In the genomic region with DNA sequence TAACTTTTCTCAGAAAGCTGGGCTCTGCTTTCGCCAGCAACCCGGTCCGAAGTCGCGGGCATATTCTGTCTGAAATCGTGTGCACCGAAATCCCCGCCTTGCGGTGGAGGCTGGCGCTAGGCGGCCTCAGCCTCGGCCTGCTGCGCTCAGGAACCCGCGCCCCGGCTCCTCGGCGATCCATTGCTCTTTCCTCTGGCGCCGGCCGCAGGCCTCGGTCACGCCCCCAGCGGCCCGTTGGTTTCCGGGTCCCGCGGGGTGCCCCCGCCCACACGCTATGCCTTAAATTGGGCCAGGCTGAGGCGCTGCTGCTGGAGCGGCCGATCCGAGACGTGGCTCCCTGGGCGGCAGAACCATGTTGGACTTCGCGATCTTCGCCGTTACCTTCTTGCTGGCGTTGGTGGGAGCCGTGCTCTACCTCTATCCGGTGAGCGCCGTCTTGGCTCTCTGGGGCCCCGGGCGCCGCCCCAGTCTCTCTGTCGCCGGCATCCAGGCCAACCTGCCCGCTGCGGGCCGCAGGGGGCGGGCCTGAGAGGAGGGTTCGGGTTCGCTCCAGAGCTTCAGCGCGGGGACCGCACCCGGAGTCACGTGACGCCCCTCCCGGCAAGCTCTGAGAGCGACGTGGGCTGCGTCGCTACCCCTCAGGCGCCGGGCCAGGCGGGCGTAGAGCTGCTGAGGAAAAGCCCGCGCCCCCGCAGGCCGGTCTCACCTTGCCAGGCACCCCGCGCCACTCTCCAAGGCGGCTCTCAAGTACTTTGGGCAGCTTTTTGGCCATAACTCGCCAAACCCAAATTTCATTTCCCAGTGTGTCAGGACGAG, we compare ENCODE assay signal across 8 cellular contexts. TPM values are rescaled to one million over a fixed set of nuclear protein-coding genes. Genes with fewer than 3 reads are reported as not detected.
A peak's percentile ranks its signal among the peaks of the same experiment; 100 is the strongest.
DNase-seq lines count a peak whose midpoint lies in the region; ATAC-seq and TF ChIP-seq lines count a peak whose summit lies in the region.

A gene with protein sequence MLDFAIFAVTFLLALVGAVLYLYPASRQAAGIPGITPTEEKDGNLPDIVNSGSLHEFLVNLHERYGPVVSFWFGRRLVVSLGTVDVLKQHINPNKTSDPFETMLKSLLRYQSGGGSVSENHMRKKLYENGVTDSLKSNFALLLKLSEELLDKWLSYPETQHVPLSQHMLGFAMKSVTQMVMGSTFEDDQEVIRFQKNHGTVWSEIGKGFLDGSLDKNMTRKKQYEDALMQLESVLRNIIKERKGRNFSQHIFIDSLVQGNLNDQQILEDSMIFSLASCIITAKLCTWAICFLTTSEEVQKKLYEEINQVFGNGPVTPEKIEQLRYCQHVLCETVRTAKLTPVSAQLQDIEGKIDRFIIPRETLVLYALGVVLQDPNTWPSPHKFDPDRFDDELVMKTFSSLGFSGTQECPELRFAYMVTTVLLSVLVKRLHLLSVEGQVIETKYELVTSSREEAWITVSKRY (plus strand): TSS at position 308 of the 816 bp plus-strand sequence. CDS start 45 bp downstream, at position 353.

- H3K4me1 Mint-ChIP-seq in activated naive CD8-positive, alpha-beta T cell (ENCODE audit: low read depth): peaks cover 34% of the 10 kb centered on the region

- ATAC-seq in HG02623 (IDR thresholded peaks at IDR 0.05; ENCODE audit: unreplicated experiment): peak; percentile 87

- H3K4me3 Mint-ChIP-seq in activated naive CD8-positive, alpha-beta T cell: peak within 1 kb of the TSS; percentile 100

- no peak for TF ChIP-seq EP300 in ovary (IDR thresholded peaks at IDR 0.05)

- H3K27ac ChIP-seq in ovary: peak within 1 kb of the TSS; percentile 96 to 97
- H3K27ac ChIP-seq in thyroid gland: peak within 1 kb of the TSS; percentile 90 to 98 (median 98)

- H3K36me3 ChIP-seq in ovary (no peaks in the 10 kb centered on the region), thyroid gland (no peaks in the 10 kb centered on the region)

- H3K4me3 ChIP-seq in ovary (peak within 1 kb of the TSS; percentile 89), thyroid gland (replicated peaks in 1 of 3) (peak within 1 kb of the TSS; percentile 76 to 84 (median 79))

- DNase-seq in NCI-H1092 treated with DMSO at 0.1 percent for 48 hours (lab: John Stamatoyannopoulos, UW) (peak; percentile 89), SKM-1 (lab: John Stamatoyannopoulos, UW; ENCODE audit: unreplicated experiment) (peak; percentile 79), head of caudate nucleus (peak; percentile 86 to 97 (median 95)), ovary (peak; percentile 96 to 98 (median 96)), thyroid gland (peak; percentile 96 to 97)

- H3K27me3 ChIP-seq in ovary (no peaks in the 10 kb centered on the region), thyroid gland (no peaks in the 10 kb centered on the region)

- intact Hi-C loops in head of caudate nucleus (cut with DNase I): loop anchor here (5.0 to 10.0 kb wide), 3 partner anchors 88 to 224 kb away; a partner anchor contains a TSS
- intact Hi-C loops in ovary (cut with DNase I): loop anchor here in 1 of 4 donors (2.0 to 5.0 kb wide), 2 partner anchors 90 to 213 kb away; a partner anchor contains a TSS
- intact Hi-C loops in thyroid gland (cut with DNase I): loop anchor here (10.0 kb wide), 1 partner anchor 416 kb away; no protein-coding TSS in a partner anchor

- no peaks in the 10 kb centered on the region for H3K9me3 Mint-ChIP-seq in activated naive CD8-positive, alpha-beta T cell (ENCODE audit: low read depth)

- H3K27ac Mint-ChIP-seq in activated naive CD8-positive, alpha-beta T cell: peak within 1 kb of the TSS; percentile 100

- TF ChIP-seq CTCF in ovary (IDR thresholded peaks at IDR 0.05) (peak; percentile 22 to 70 (median 47)), thyroid gland (IDR thresholded peaks at IDR 0.05) (peak in 3 of 6 experiments; percentile 18 to 43 (median 38))

- H3K4me1 ChIP-seq in ovary (ENCODE audit: insufficient read depth) (peaks cover 10% of the 10 kb centered on the region), thyroid gland (peaks cover 0 to 16% of the 10 kb centered on the region in 2 donors)

- 0% methylated on average over 52 to 80 of the region's 80 CpGs for WGBS in ovary, 3 donors
- 1% methylated on average over 18 to 50 of the region's 80 CpGs for WGBS in thyroid gland, 2 donors

- H3K9me3 ChIP-seq in ovary (no peaks in the 10 kb centered on the region), thyroid gland (no peaks in the 10 kb centered on the region)

- peak; percentile 96 for TF ChIP-seq POLR2A in GM10847 (IDR thresholded peaks at IDR 0.05; ENCODE audit: extremely low read depth, insufficient read length)
- TF ChIP-seq POLR2A in ovary (IDR thresholded peaks at IDR 0.05): peak; percentile 83
- peak; percentile 57 to 87 for TF ChIP-seq POLR2A in thyroid gland (IDR thresholded peaks at IDR 0.05)

- no peaks in the 10 kb centered on the region for H3K27me3 Mint-ChIP-seq in activated naive CD8-positive, alpha-beta T cell

- peaks cover 11% of the 10 kb centered on the region for H3K36me3 Mint-ChIP-seq in activated naive CD8-positive, alpha-beta T cell

RNA-seq across cellular contexts. Expression of the gene that starts here (rescaled TPM):
- total RNA-seq in ovary: 10 to 100 TPM; 31.4 to 51.0 (median 37.9) TPM
- 10 to 100 TPM; 20.3 to 27.7 TPM for polyA plus RNA-seq in ovary
- total RNA-seq in thyroid gland: 10 to 100 TPM; 41.4 to 59.5 (median 48.2) TPM

Comparison
In these comparisons a context has a peak if more than half of its experiments do, and no peak if none do; other contexts are left out.
1. Peak in every context shown above with its lines: DNase-seq, ATAC-seq, H3K4me3 ChIP-seq and H3K27ac ChIP-seq.